In genomic region chr3:58216496-58217197, GRCh38 we compare ENCODE assay signal across 17 cellular contexts. TPM values are rescaled to one million over a fixed set of nuclear protein-coding genes. Genes with fewer than 3 reads are reported as not detected.
DNase-seq lines count a peak whose midpoint lies in the region; ATAC-seq, FAIRE-seq and TF ChIP-seq lines count a peak whose summit lies in the region.
"Had no signal": no experiment of that assay in that cellular context is flagged by ENCODE, and none has a peak within 500 bp of the region (broad histone marks: within the 10 kb centered on the region; RNA-seq: fewer than 3 reads in every experiment).

No MANE protein-coding gene starts in this region.

- no peaks in the 10 kb centered on the region for H3K27me3 Mint-ChIP-seq in IgD-negative memory B cell
- peaks cover 48% of the 10 kb centered on the region for H3K27me3 Mint-ChIP-seq in astrocyte (ENCODE audit: low read depth, unreplicated experiment)

- H3K27me3 ChIP-seq in astrocyte (ENCODE audit: insufficient read depth, low read length) = peaks cover 15% of the 10 kb centered on the region
- no peaks in the 10 kb centered on the region for H3K27me3 ChIP-seq in hepatocyte
- H3K27me3 ChIP-seq in spleen (replicated peaks in 1 of 7) = no peaks in the 10 kb centered on the region
- no peaks in the 10 kb centered on the region for H3K27me3 ChIP-seq in gastrocnemius medialis
- no peaks in the 10 kb centered on the region for H3K27me3 ChIP-seq in SJCRH30
- H3K27me3 ChIP-seq: dorsolateral prefrontal cortex had no signal

- no peak for DNase-seq in astrocyte (ENCODE audit: low read depth)
- DNase-seq in hepatocyte (ENCODE audit: low spot score) = no peak
- no peak for DNase-seq in spleen
- DNase-seq in gastrocnemius medialis = no peak
- DNase-seq in middle frontal gyrus (ENCODE audit: extremely low spot score, low spot score) = no peak
- DNase-seq in AML-193 (lab: John Stamatoyannopoulos, UW) = no peak
- DNase-seq in SJCRH30 = no peak
- DNase-seq: amniotic stem cell, COR-L47, NCI-H774 had no signal

- H3K9me2 ChIP-seq in hepatocyte (replicated peaks; ENCODE audit: insufficient read depth) = no peaks in the 10 kb centered on the region

- TF ChIP-seq POLR2A in spleen (IDR thresholded peaks at IDR 0.05) (no peak), gastrocnemius medialis (IDR thresholded peaks at IDR 0.05) (no peak)

- H3K36me3 ChIP-seq in astrocyte (ENCODE audit: insufficient read depth, low read length) = no peaks in the 10 kb centered on the region
- H3K36me3 ChIP-seq in hepatocyte (replicated peaks; ENCODE audit: insufficient read depth, low read depth) = no peaks in the 10 kb centered on the region
- no peaks in the 10 kb centered on the region for H3K36me3 ChIP-seq in spleen
- H3K36me3 ChIP-seq in gastrocnemius medialis = no peaks in the 10 kb centered on the region
- H3K36me3 ChIP-seq in SJCRH30 = no peaks in the 10 kb centered on the region

- no peak for FAIRE-seq in astrocyte (lab: Jason Lieb, UNC)

- H3K9me3 Mint-ChIP-seq in IgD-negative memory B cell (no peaks in the 10 kb centered on the region), astrocyte (ENCODE audit: unreplicated experiment) (peaks cover 10% of the 10 kb centered on the region)
- H3K9me3 Mint-ChIP-seq: activated CD8-positive, alpha-beta T cell treated with anti-CD3 and anti-CD28 coated beads for 36 hours; T-helper 2 cell treated with Interferon-gamma antibody and Interleukin-4, amounts not matched to agents 5 μg/mL and 100 μg/mL, for 36 hours had no signal

- H3K4me1 Mint-ChIP-seq in IgD-negative memory B cell (peaks cover 27 to 47% (median 38%) of the 10 kb centered on the region in 3 donors), astrocyte (ENCODE audit: low read depth, unreplicated experiment) (peaks cover 7% of the 10 kb centered on the region)

- H3K9ac ChIP-seq in astrocyte (ENCODE audit: low read length) = no peak overlapping the region

- H3K4me3 Mint-ChIP-seq in IgD-negative memory B cell = peak overlapping the region in 3 of 4 donors; percentile 5 to 78 (median 69)
- no peak overlapping the region for H3K4me3 Mint-ChIP-seq in astrocyte (ENCODE audit: unreplicated experiment)
- H3K4me3 Mint-ChIP-seq: activated CD8-positive, alpha-beta T cell treated with anti-CD3 and anti-CD28 coated beads for 36 hours; T-helper 2 cell treated with Interferon-gamma antibody and Interleukin-4, amounts not matched to agents 5 μg/mL and 100 μg/mL, for 36 hours had no signal

- peak overlapping the region; percentile 81 for H3K4me2 ChIP-seq in astrocyte (ENCODE audit: low read length)
- H3K4me2 ChIP-seq in hepatocyte = peak overlapping the region; percentile 62

- 76% methylated on average over 10 of the region's 10 CpGs for WGBS in hepatocyte (ENCODE audit: low lambda C conversion rate, missing lambda C conversion rate)
- WGBS in spleen, 5 donors = 74 to 82% (median 79%) methylated on average over 10 of the region's 10 CpGs

- in situ Hi-C loops in gastrocnemius medialis (cut with MboI; ENCODE audit: low sequenced_read_pairs in 4 of 4) = no loop called here

- no peak overlapping the region for H3K27ac ChIP-seq in astrocyte (ENCODE audit: low read depth, low read length)
- no peak overlapping the region for H3K27ac ChIP-seq in hepatocyte
- H3K27ac ChIP-seq in spleen = peak overlapping the region; percentile 49 to 85 (median 78)
- peak overlapping the region in 2 of 4 donors; percentile 14 to 47 for H3K27ac ChIP-seq in gastrocnemius medialis
- no peak overlapping the region for H3K27ac ChIP-seq in SJCRH30
- H3K27ac ChIP-seq: psoas muscle had no signal

- no peaks in the 10 kb centered on the region for H3K36me3 Mint-ChIP-seq in IgD-negative memory B cell
- no peaks in the 10 kb centered on the region for H3K36me3 Mint-ChIP-seq in astrocyte (ENCODE audit: low read depth, unreplicated experiment)

- no peaks in the 10 kb centered on the region for H3K9me3 ChIP-seq in astrocyte (ENCODE audit: insufficient read depth, low read depth, low read length)
- no peaks in the 10 kb centered on the region for H3K9me3 ChIP-seq in hepatocyte (ENCODE audit: low read depth)
- H3K9me3 ChIP-seq in spleen = no peaks in the 10 kb centered on the region
- no peaks in the 10 kb centered on the region for H3K9me3 ChIP-seq in gastrocnemius medialis
- no peaks in the 10 kb centered on the region for H3K9me3 ChIP-seq in SJCRH30 (replicated peaks)
- H3K9me3 ChIP-seq: psoas muscle had no signal

- no peak overlapping the region for H2AFZ ChIP-seq in astrocyte (ENCODE audit: low read depth, low read length)
- no peak overlapping the region for H2AFZ ChIP-seq in hepatocyte

- ATAC-seq in gastrocnemius medialis = no peak

- H3K4me3 ChIP-seq in astrocyte (ENCODE audit: insufficient read depth, low read depth, low read length) (no peak overlapping the region), hepatocyte (no peak overlapping the region), spleen (no peak overlapping the region), gastrocnemius medialis (no peak overlapping the region), SJCRH30 (no peak overlapping the region)
- H3K4me3 ChIP-seq: psoas muscle had no signal

- no peaks in the 10 kb centered on the region for H4K20me1 ChIP-seq in astrocyte (ENCODE audit: insufficient read depth, low read length)
- H4K20me1 ChIP-seq in hepatocyte (ENCODE audit: insufficient read depth, poor library complexity, severe bottlenecking) = no peaks in the 10 kb centered on the region

- no peak for TF ChIP-seq CTCF in astrocyte (IDR thresholded peaks at IDR 0.05; ENCODE audit: insufficient read depth, low read depth, low read length)
- no peak for TF ChIP-seq CTCF in hepatocyte (IDR thresholded peaks at IDR 0.05; ENCODE audit: poor library complexity)
- TF ChIP-seq CTCF in spleen (IDR thresholded peaks at IDR 0.05 in 8 of 11, conservative IDR thresholded peaks at IDR 0.05 in 3 of 11) = no peak
- no peak for TF ChIP-seq CTCF in gastrocnemius medialis (IDR thresholded peaks at IDR 0.05 in 4 of 5, conservative IDR thresholded peaks at IDR 0.05 in 1 of 5)

- peaks cover 6% of the 10 kb centered on the region for H3K4me1 ChIP-seq in astrocyte (ENCODE audit: insufficient read depth, low read length)
- peaks cover 2% of the 10 kb centered on the region for H3K4me1 ChIP-seq in hepatocyte (ENCODE audit: insufficient read depth)
- peaks cover 36 to 77% (median 62%) of the 10 kb centered on the region in 6 donors for H3K4me1 ChIP-seq in spleen
- H3K4me1 ChIP-seq in gastrocnemius medialis = peaks cover 5 to 10% of the 10 kb centered on the region in 2 donors
- H3K4me1 ChIP-seq in SJCRH30 = peaks cover 13% of the 10 kb centered on the region
- H3K4me1 ChIP-seq: psoas muscle had no signal

- H3K79me2 ChIP-seq in astrocyte (ENCODE audit: insufficient read depth, low read length) = no peaks in the 10 kb centered on the region
- no peaks in the 10 kb centered on the region for H3K79me2 ChIP-seq in hepatocyte

- intact Hi-C loops in spleen (cut with DNase I; ENCODE audit: low total_unique reads) (no loop called here), gastrocnemius medialis (cut with DNase I; ENCODE audit: low total_unique reads) (loop anchor here (1.0 to 2.0 kb wide), 2 partner anchors 28 to 39 kb away; no protein-coding TSS in a partner anchor)

- H3K27ac Mint-ChIP-seq in IgD-negative memory B cell = peak overlapping the region; percentile 7 to 77 (median 55)
- no peak overlapping the region for H3K27ac Mint-ChIP-seq in astrocyte (ENCODE audit: unreplicated experiment)
- H3K27ac Mint-ChIP-seq: activated CD8-positive, alpha-beta T cell treated with anti-CD3 and anti-CD28 coated beads for 36 hours; T-helper 2 cell treated with Interferon-gamma antibody and Interleukin-4, amounts not matched to agents 5 μg/mL and 100 μg/mL, for 36 hours had no signal

RNA-seq across cellular contexts. Expression of gene DNASE1L3, which starts 5.9 kb away (rescaled TPM):
- polyA plus RNA-seq in IgD-negative memory B cell (1.7 TPM), hepatocyte (0.99 and 1.8 TPM in 2 replicates), spleen (100 to 1,000 TPM in 1 of 3 donors, 10 to 100 TPM in 2; 52.1 to 102 (median 52.9) TPM)
- total RNA-seq in astrocyte (not detected in 2 replicates), hepatocyte (0.48 and 0.97 TPM in 2 replicates), spleen (100 to 1,000 TPM in 6 of 7 donors, 10 to 100 TPM in 1; 64.7 to 245 (median 172) TPM), gastrocnemius medialis (under 1 TPM in 2 of 4 donors, not detected in 2; 0.29 to 0.42 TPM)
- not detected in 2 replicates for total RNA-seq in SJCRH30 (2014; rRNA removed; shearing (Covaris generic))
- total RNA-seq: activated CD8-positive, alpha-beta T cell treated with anti-CD3 and anti-CD28 coated beads for 36 hours; epithelial cell of proximal tubule had no signal
- polyA plus RNA-seq: neural cell had no signal

RNA-seq across cellular contexts. Expression of gene ABHD6, which starts 20.9 kb away (rescaled TPM):
- polyA plus RNA-seq in IgD-negative memory B cell (11.0 TPM), hepatocyte (13.9 and 24.6 TPM in 2 replicates), spleen (10 to 100 TPM; 17.2 to 39.3 (median 34.9) TPM)
- total RNA-seq in astrocyte (3.8 and 3.9 TPM in 2 replicates), hepatocyte (19.1 and 25.1 TPM in 2 replicates), spleen (10 to 100 TPM; 42.9 to 79.9 (median 59.8) TPM), gastrocnemius medialis (10 to 100 TPM in 2 of 4 donors, 1 to 10 TPM in 2; 5.8 to 14.0 (median 9.6) TPM)
- total RNA-seq in SJCRH30 (2014; rRNA removed; shearing (Covaris generic)) = 4.3 and 4.6 TPM in 2 replicates

Comparison
In these comparisons a context has a peak if more than half of its experiments do, and no peak if none do; other contexts are left out.
1. H3K27ac ChIP-seq: peak in spleen (8 of 8); none in astrocyte (single experiment), hepatocyte (single experiment) and SJCRH30 (single experiment).
2. RNA of gene DNASE1L3, which starts 5.9 kb away (total RNA-seq): 64.7 to 245 TPM in spleen; 0.48 to 0.97 TPM in hepatocyte, 0.29 to 0.42 TPM in gastrocnemius medialis, not detected in astrocyte and not detected in SJCRH30; every median in the first group is over 10 times any median in the second.